19 cellular contexts compared by ENCODE assay signal in genomic region chr2:96153291-96153713, GRCh38. TPM values are rescaled to one million over a fixed set of nuclear protein-coding genes. Genes with fewer than 3 reads are reported as not detected.
DNase-seq lines count a peak whose midpoint lies in the region; ATAC-seq lines count a peak whose summit lies in the region.
"Had no signal": no experiment of that assay in that cellular context is flagged by ENCODE, and none has a peak within 500 bp of the region (broad histone marks: within the 10 kb centered on the region; RNA-seq: fewer than 3 reads in every experiment).

No MANE protein-coding gene starts in this region.

- H3K9me3 Mint-ChIP-seq in activated CD8-positive, alpha-beta memory T cell treated with anti-CD3 and anti-CD28 coated beads, Interleukin-2, amount 10 ng/mL, durations not matched to agents 7 days and 5 days (ENCODE audit: low read depth), result no peaks in the 10 kb centered on the region
- H3K9me3 Mint-ChIP-seq in immature natural killer cell, result no peaks in the 10 kb centered on the region
- no peaks in the 10 kb centered on the region for H3K9me3 Mint-ChIP-seq in stimulated activated memory B cell treated with anti-CD40 and anti-IgM and Interleukin-4, amounts not matched to agents 10 μg/mL and 1 μg/mL and 100 μg/mL, for 72 hours
- H3K9me3 Mint-ChIP-seq: stimulated activated naive B cell treated with anti-CD40 and anti-IgM and Interleukin-4, amounts not matched to agents 10 μg/mL and 1 μg/mL and 100 μg/mL, for 72 hours had no signal

- H3K4me3 Mint-ChIP-seq in activated CD8-positive, alpha-beta memory T cell treated with anti-CD3 and anti-CD28 coated beads, Interleukin-2, amount 10 ng/mL, durations not matched to agents 7 days and 5 days, result no peak overlapping the region
- H3K4me3 Mint-ChIP-seq in immature natural killer cell, result no peak overlapping the region
- no peak overlapping the region for H3K4me3 Mint-ChIP-seq in stimulated activated memory B cell treated with anti-CD40 and anti-IgM and Interleukin-4, amounts not matched to agents 10 μg/mL and 1 μg/mL and 100 μg/mL, for 72 hours
- H3K4me3 Mint-ChIP-seq: stimulated activated naive B cell treated with anti-CD40 and anti-IgM and Interleukin-4, amounts not matched to agents 10 μg/mL and 1 μg/mL and 100 μg/mL, for 72 hours had no signal

- H3K27me3 ChIP-seq in NT2/D1 (ENCODE audit: insufficient read depth, insufficient read length), result no peaks in the 10 kb centered on the region

- H3K9me3 ChIP-seq in NT2/D1 (ENCODE audit: insufficient read depth, low read length), result no peaks in the 10 kb centered on the region
- H3K9me3 ChIP-seq: mucosa of descending colon had no signal

- no peaks in the 10 kb centered on the region for H3K36me3 Mint-ChIP-seq in activated CD8-positive, alpha-beta memory T cell treated with anti-CD3 and anti-CD28 coated beads, Interleukin-2, amount 10 ng/mL, durations not matched to agents 7 days and 5 days
- no peaks in the 10 kb centered on the region for H3K36me3 Mint-ChIP-seq in immature natural killer cell
- no peaks in the 10 kb centered on the region for H3K36me3 Mint-ChIP-seq in stimulated activated memory B cell treated with anti-CD40 and anti-IgM and Interleukin-4, amounts not matched to agents 10 μg/mL and 1 μg/mL and 100 μg/mL, for 72 hours

- H3K27me3 Mint-ChIP-seq in activated CD8-positive, alpha-beta memory T cell treated with anti-CD3 and anti-CD28 coated beads, Interleukin-2, amount 10 ng/mL, durations not matched to agents 7 days and 5 days, result no peaks in the 10 kb centered on the region
- H3K27me3 Mint-ChIP-seq in immature natural killer cell (ENCODE audit: low read depth in 3 of 3), result peaks cover 8 to 14% (median 10%) of the 10 kb centered on the region in 3 donors
- H3K27me3 Mint-ChIP-seq in stimulated activated memory B cell treated with anti-CD40 and anti-IgM and Interleukin-4, amounts not matched to agents 10 μg/mL and 1 μg/mL and 100 μg/mL, for 72 hours, result no peaks in the 10 kb centered on the region
- H3K27me3 Mint-ChIP-seq: stimulated activated naive B cell treated with anti-CD40 and anti-IgM and Interleukin-4, amounts not matched to agents 10 μg/mL and 1 μg/mL and 100 μg/mL, for 72 hours had no signal

- peak overlapping the region; percentile 26 for H3K27ac Mint-ChIP-seq in activated CD8-positive, alpha-beta memory T cell treated with anti-CD3 and anti-CD28 coated beads, Interleukin-2, amount 10 ng/mL, durations not matched to agents 7 days and 5 days
- peak overlapping the region in 5 of 6 donors; percentile 54 to 97 (median 88) for H3K27ac Mint-ChIP-seq in immature natural killer cell
- H3K27ac Mint-ChIP-seq in stimulated activated memory B cell treated with anti-CD40 and anti-IgM and Interleukin-4, amounts not matched to agents 10 μg/mL and 1 μg/mL and 100 μg/mL, for 72 hours, result peak overlapping the region; percentile 92

- H3K4me1 ChIP-seq in NT2/D1 (ENCODE audit: insufficient read depth, insufficient read length), result peaks cover 27% of the 10 kb centered on the region

- DNase-seq in activated CD8-positive, alpha-beta memory T cell treated with anti-CD3 and anti-CD28 coated beads, Interleukin-2, amount 10 ng/mL, durations not matched to agents 7 days and 5 days, result no peak
- no peak for DNase-seq in activated CD8-positive, alpha-beta memory T cell treated with anti-CD3 and anti-CD28 coated beads for 24 hours
- DNase-seq in NT2/D1 (ENCODE audit: low read depth, low spot score), result no peak
- no peak for DNase-seq in immature natural killer cell
- DNase-seq in epidermal melanocyte (ENCODE audit: insufficient read length, low spot score), result no peak
- no peak for DNase-seq in T1000 (lab: John Stamatoyannopoulos, UW)
- no peak for DNase-seq in iPS-NIHi11 (ENCODE audit: low spot score)
- DNase-seq: activated naive CD4-positive, alpha-beta T cell treated with Interleukin-2 at 50 U/mL for 16 hours; COR-L47; NCI-H2081; NCI-H524 treated with DMSO at 0.1 percent for 48 hours; PC-9; stimulated activated naive B cell treated with anti-CD40 and anti-IgM and Interleukin-4, amounts not matched to agents 10 μg/mL and 1 μg/mL and 100 μg/mL, for 72 hours had no signal

- no peaks in the 10 kb centered on the region for H3K36me3 ChIP-seq in NT2/D1 (ENCODE audit: insufficient read depth, insufficient read length, low read length)

- peaks cover 57% of the 10 kb centered on the region for H3K4me1 Mint-ChIP-seq in activated CD8-positive, alpha-beta memory T cell treated with anti-CD3 and anti-CD28 coated beads, Interleukin-2, amount 10 ng/mL, durations not matched to agents 7 days and 5 days
- H3K4me1 Mint-ChIP-seq in immature natural killer cell, result peaks cover 40 to 41% of the 10 kb centered on the region in 2 donors
- peaks cover 78% of the 10 kb centered on the region for H3K4me1 Mint-ChIP-seq in stimulated activated memory B cell treated with anti-CD40 and anti-IgM and Interleukin-4, amounts not matched to agents 10 μg/mL and 1 μg/mL and 100 μg/mL, for 72 hours

- peak overlapping the region; percentile 63 for H3K9ac ChIP-seq in NT2/D1 (ENCODE audit: insufficient read length, low read depth)

- ATAC-seq in activated CD8-positive, alpha-beta memory T cell treated with anti-CD3 and anti-CD28 coated beads, Interleukin-2, amount 10 ng/mL, durations not matched to agents 7 days and 5 days, result no peak
- ATAC-seq in stimulated activated memory B cell treated with anti-CD40 and anti-IgM and Interleukin-4, amounts not matched to agents 10 μg/mL and 1 μg/mL and 100 μg/mL, for 72 hours, result no peak
- ATAC-seq: GM12878; mucosa of descending colon; stimulated activated naive B cell treated with anti-CD40 and anti-IgM and Interleukin-4, amounts not matched to agents 10 μg/mL and 1 μg/mL and 100 μg/mL, for 72 hours had no signal

- H3K4me3 ChIP-seq in NT2/D1 (ENCODE audit: insufficient read length, low read depth), result no peak overlapping the region
- H3K4me3 ChIP-seq: GM12878, mucosa of descending colon, PC-9, smooth muscle cell had no signal

- CTCF ChIA-PET in activated CD8-positive, alpha-beta memory T cell treated with anti-CD3 and anti-CD28 coated beads, Interleukin-2, amount 10 ng/mL, durations not matched to agents 7 days and 5 days (lab: Charles Lee), result interaction anchor here (20.2 to 27.2 kb wide), 2 partner anchors 9 to 13 kb away, joined by 675 read pairs; partner anchors contain the start of genes ASTL and DUSP2

RNA-seq across cellular contexts. Expression of gene DUSP2, which starts 8.1 kb away (rescaled TPM):
- total RNA-seq in activated CD8-positive, alpha-beta memory T cell treated with anti-CD3 and anti-CD28 coated beads, Interleukin-2, amount 10 ng/mL, durations not matched to agents 7 days and 5 days, result 10 to 100 TPM; 32.0 to 53.6 TPM
- 100 to 1,000 TPM; 272 to 875 (median 555) TPM for polyA plus RNA-seq in immature natural killer cell

RNA-seq across cellular contexts. Expression of gene ASTL, which starts 15.0 kb away (rescaled TPM):
- total RNA-seq in activated CD8-positive, alpha-beta memory T cell treated with anti-CD3 and anti-CD28 coated beads, Interleukin-2, amount 10 ng/mL, durations not matched to agents 7 days and 5 days, result 1 to 10 TPM; 1.9 to 6.4 TPM
- not detected for polyA plus RNA-seq in immature natural killer cell
- total RNA-seq: bronchial epithelial cell, kidney epithelial cell, mucosa of descending colon, PC-9 had no signal
- polyA plus RNA-seq: smooth muscle cell had no signal

RNA-seq across cellular contexts. Expression of gene ADRA2B, which starts 36.9 kb away (rescaled TPM):
- under 1 TPM; 0.09 to 0.15 TPM for total RNA-seq in activated CD8-positive, alpha-beta memory T cell treated with anti-CD3 and anti-CD28 coated beads, Interleukin-2, amount 10 ng/mL, durations not matched to agents 7 days and 5 days
- under 1 TPM in 1 of 3 donors, not detected in 2; 0.83 TPM for polyA plus RNA-seq in immature natural killer cell
- total RNA-seq: bronchial epithelial cell had no signal

RNA-seq across cellular contexts. Expression of gene STARD7, which starts 55.3 kb away (rescaled TPM):
- 100 to 1,000 TPM; 131 to 180 TPM for total RNA-seq in activated CD8-positive, alpha-beta memory T cell treated with anti-CD3 and anti-CD28 coated beads, Interleukin-2, amount 10 ng/mL, durations not matched to agents 7 days and 5 days
- 100 to 1,000 TPM; 161 to 252 (median 173) TPM for polyA plus RNA-seq in immature natural killer cell

Comparison
In these comparisons a context has a peak if more than half of its experiments do, and no peak if none do; other contexts are left out.
1. H3K27ac Mint-ChIP-seq: peak in every context shown above with its lines; median percentile 92 in stimulated activated memory B cell treated with anti-CD40 and anti-IgM and Interleukin-4, amounts not matched to agents 10 μg/mL and 1 μg/mL and 100 μg/mL, for 72 hours; 88 in immature natural killer cell; 26 in activated CD8-positive, alpha-beta memory T cell treated with anti-CD3 and anti-CD28 coated beads, Interleukin-2, amount 10 ng/mL, durations not matched to agents 7 days and 5 days.